In genomic region chr1:8878448-8879347, GRCh38 we compare ENCODE assay signal across 1 cellular context.
TF ChIP-seq lines count a peak whose summit lies in the region.

Gene ENO1 (minus strand): TSS chr1:8878686. CDS start chr1:8874908, 3,778 bp downstream.

TF ChIP-seq in K562, 482 proteins besides CTCF, POLR2A, EP300 and RAD21 (continued from another document and continues in another):
- no peak for TF ChIP-seq NR0B1 (IDR thresholded peaks at IDR 0.05; ENCODE audit: partially characterized antibody)
- peak; percentile 63; the same call in 1 of the 2 replicates for TF ChIP-seq ZNF280B (CRISPR knock-in tag; IDR thresholded peaks at IDR 0.05)
- 0 out of 2 replicates have a peak, but pooled peaks have one; percentile 52 for TF ChIP-seq FOSL1 (tag; conservative IDR thresholded peaks at IDR 0.05)
- peak; percentile 95 for TF ChIP-seq MBD2 (IDR thresholded peaks at IDR 0.05; ENCODE audit: borderline replicate concordance, low read depth)
- peak; percentile 95 for TF ChIP-seq VEZF1 (CRISPR knock-in tag; IDR thresholded peaks at IDR 0.05)
- no peak for TF ChIP-seq RFX1 (IDR thresholded peaks at IDR 0.05)
- no peak for TF ChIP-seq NFIX (CRISPR knock-in tag; IDR thresholded peaks at IDR 0.05; ENCODE audit: low read depth)
- TF ChIP-seq MCM5 (IDR thresholded peaks at IDR 0.05; ENCODE audit: low read depth), result no peak
- peak; percentile 93 for TF ChIP-seq GABPA (tag; conservative IDR thresholded peaks at IDR 0.05; ENCODE audit: low read depth)
- no peak; the same call in 1 of the 2 replicates for TF ChIP-seq ZNF644 (tag; IDR thresholded peaks at IDR 0.05; ENCODE audit: low read depth)
- peak; percentile 100 for TF ChIP-seq PKNOX1 (IDR thresholded peaks at IDR 0.05)
- TF ChIP-seq MCM3 (IDR thresholded peaks at IDR 0.05), result no peak
- peak; percentile 93 to 95 for TF ChIP-seq NRF1 (conservative IDR thresholded peaks at IDR 0.05 in 1 of 2, IDR thresholded peaks at IDR 0.05 in 1 of 2)
- peak; percentile 95 for TF ChIP-seq ZNF232 (CRISPR knock-in tag; IDR thresholded peaks at IDR 0.05)
- no peak for TF ChIP-seq CCAR2 (IDR thresholded peaks at IDR 0.05; ENCODE audit: low read depth, low read length)
- no peak for TF ChIP-seq MYNN (IDR thresholded peaks at IDR 0.05)
- TF ChIP-seq MYNN (CRISPR knock-in tag; IDR thresholded peaks at IDR 0.05), result no peak
- no peak for TF ChIP-seq LARP7 (IDR thresholded peaks at IDR 0.05)
- TF ChIP-seq ZNF407 (IDR thresholded peaks at IDR 0.05; ENCODE audit: low read depth), result no peak
- TF ChIP-seq SRSF3 (IDR thresholded peaks at IDR 0.05; ENCODE audit: insufficient read depth, low read length), result peak; percentile 20; the same call in 1 of the 2 replicates
- TF ChIP-seq PATZ1 (CRISPR knock-in tag; IDR thresholded peaks at IDR 0.05; ENCODE audit: borderline replicate concordance), result no peak; the same call in 1 of the 2 replicates
- TF ChIP-seq SIN3B (IDR thresholded peaks at IDR 0.05; ENCODE audit: low read depth), result peak; percentile 72
- peak; percentile 77 for TF ChIP-seq HNRNPLL (IDR thresholded peaks at IDR 0.05; ENCODE audit: low read depth, low read length, poor library complexity, severe bottlenecking)
- TF ChIP-seq SUPT5H (IDR thresholded peaks at IDR 0.05), result peak; percentile 99
- peak in 1 of 2 experiments; percentile 65; a peak in 1 of 4 replicates for TF ChIP-seq SIN3A (IDR thresholded peaks at IDR 0.05; ENCODE audit: borderline replicate concordance in 2 of 2, control insufficient read depth in 1 of 2, low read depth in 2 of 2, low read length in 2 of 2)
- TF ChIP-seq TGIF2 (CRISPR knock-in tag; IDR thresholded peaks at IDR 0.05), result peak; percentile 98
- no peak for TF ChIP-seq ZNF277 (CRISPR knock-in tag; IDR thresholded peaks at IDR 0.05; ENCODE audit: borderline replicate concordance)
- TF ChIP-seq GTF2E2 (tag; IDR thresholded peaks at IDR 0.05), result peak; percentile 97
- no peak for TF ChIP-seq NFXL1 (CRISPR knock-in tag; IDR thresholded peaks at IDR 0.05)
- peak; percentile 88 for TF ChIP-seq SPI1 (IDR thresholded peaks at IDR 0.05; ENCODE audit: borderline replicate concordance, low read depth, low read length)
- TF ChIP-seq ZKSCAN3 (CRISPR knock-in tag; IDR thresholded peaks at IDR 0.05), result no peak
- TF ChIP-seq NELFE (IDR thresholded peaks at IDR 0.05; ENCODE audit: insufficient read depth, insufficient read length), result no peak
- peak; percentile 86; the same call in 1 of the 2 replicates for TF ChIP-seq ZNF175 (CRISPR knock-in tag; IDR thresholded peaks at IDR 0.05; ENCODE audit: low read depth)
- TF ChIP-seq ZBTB7A (IDR thresholded peaks at IDR 0.05; ENCODE audit: borderline replicate concordance, control insufficient read depth, low read depth, low read length), result peak; percentile 80; the same call in 1 of the 2 replicates
- TF ChIP-seq MAFG (tag; conservative IDR thresholded peaks at IDR 0.05), result no peak
- no peak for TF ChIP-seq SMARCB1 (IDR thresholded peaks at IDR 0.05; ENCODE audit: insufficient read length, low read depth)
- no peak for TF ChIP-seq POLR3A (IDR thresholded peaks at IDR 0.05; ENCODE audit: borderline replicate concordance, extremely low read depth, insufficient read depth, insufficient read length)
- TF ChIP-seq DEAF1 (CRISPR knock-in tag; IDR thresholded peaks at IDR 0.05), result 0 out of 2 replicates have a peak, but pooled peaks have one; percentile 23
- peak; percentile 75 for TF ChIP-seq SAP30 (IDR thresholded peaks at IDR 0.05; ENCODE audit: borderline replicate concordance, insufficient read depth, low read depth, low read length, poor library complexity, severe bottlenecking)
- no peak for TF ChIP-seq ZNF436 (CRISPR knock-in tag; IDR thresholded peaks at IDR 0.05)
- peak; percentile 92 for TF ChIP-seq POLR2G (IDR thresholded peaks at IDR 0.05; ENCODE audit: low read depth, low read length)
- TF ChIP-seq TRIM28 (IDR thresholded peaks at IDR 0.05), result no peak
- TF ChIP-seq ETS2 (tag; IDR thresholded peaks at IDR 0.05; ENCODE audit: borderline replicate concordance, poor library complexity, severe bottlenecking), result no peak
- peak; percentile 63 for TF ChIP-seq HNRNPK (IDR thresholded peaks at IDR 0.05; ENCODE audit: low read depth, low read length, poor library complexity, severe bottlenecking)
- TF ChIP-seq SAFB (IDR thresholded peaks at IDR 0.05; ENCODE audit: borderline replicate concordance, low read depth, low read length), result peak; percentile 71
- TF ChIP-seq BMI1 (IDR thresholded peaks at IDR 0.05; ENCODE audit: low read length), result no peak; the same call in 1 of the 2 replicates
- TF ChIP-seq PURB (CRISPR knock-in tag; IDR thresholded peaks at IDR 0.05; ENCODE audit: low read depth), result no peak
- no peak for TF ChIP-seq MEF2D (tag; conservative IDR thresholded peaks at IDR 0.05; ENCODE audit: low read depth)
- TF ChIP-seq ATF1 (CRISPR knock-in tag; IDR thresholded peaks at IDR 0.05), result no peak
- TF ChIP-seq ATF1 (tag; IDR thresholded peaks at IDR 0.05), result peak; percentile 95
- no peak for TF ChIP-seq ZNF717 (CRISPR knock-in tag; IDR thresholded peaks at IDR 0.05)
